Comparison of ENCODE assay signal across 21 cellular contexts in the genomic region with DNA sequence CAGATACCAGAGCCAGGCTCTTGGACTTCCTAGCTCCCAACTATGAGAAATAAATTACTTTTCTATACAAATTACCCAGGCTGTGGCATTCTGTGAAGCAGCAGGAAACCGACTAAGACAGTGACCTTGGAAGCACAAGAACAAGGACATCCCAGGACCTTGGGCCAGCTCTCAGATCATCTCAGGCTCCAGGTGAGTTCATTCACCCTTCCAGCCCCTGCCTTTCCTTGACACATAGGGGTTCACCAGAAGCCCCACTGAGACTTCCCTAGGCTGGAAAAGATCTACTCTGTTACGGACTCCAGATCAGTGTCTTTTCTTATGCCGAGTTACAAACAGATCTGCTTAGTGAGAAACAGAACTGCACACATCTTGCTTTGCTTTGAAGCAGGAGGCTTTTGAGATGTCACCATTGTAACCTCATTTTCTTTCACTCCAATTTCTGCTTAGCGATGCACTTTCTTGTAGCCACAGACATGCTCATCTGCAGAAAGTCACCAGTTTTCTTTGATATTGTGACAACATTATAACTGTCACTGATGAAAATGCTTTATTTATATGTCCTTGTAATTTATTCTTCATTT. TPM values are rescaled to one million over a fixed set of nuclear protein-coding genes. Genes with fewer than 3 reads are reported as not detected.
A peak's percentile ranks its signal among the peaks of the same experiment; 100 is the strongest.
DNase-seq lines count a peak whose midpoint lies in the region; ATAC-seq and TF ChIP-seq lines count a peak whose summit lies in the region.
"Had no signal": no experiment of that assay in that cellular context is flagged by ENCODE, and none has a peak within 500 bp of the region (broad histone marks: within the 10 kb centered on the region; RNA-seq: fewer than 3 reads in every experiment).

No MANE protein-coding gene starts in this region.

- no peak overlapping the region for H3K4ac ChIP-seq in IMR-90 (ENCODE audit: low read depth, low read length)

- H3K79me1 ChIP-seq in IMR-90 (ENCODE audit: low read depth in 1 of 2, low read length in 2 of 2), result no peaks in the 10 kb centered on the region

- peak; percentile 61 for ATAC-seq in activated CD4-positive, alpha-beta T cell treated with anti-CD3 and anti-CD28 coated beads for 36 hours
- ATAC-seq in IMR-90 (ENCODE audit: low read depth) (no peak), GM19455 (IDR thresholded peaks at IDR 0.05; ENCODE audit: unreplicated experiment) (no peak)
- ATAC-seq in naive thymus-derived CD8-positive, alpha-beta T cell, result peak in 1 of 2 donors; percentile 57
- ATAC-seq: heart left ventricle had no signal

- 0 out of 2 replicates have a peak, but pooled peaks cover 2% of the 10 kb centered on the region for H3K9me3 ChIP-seq in IMR-90 (ENCODE audit: control insufficient read depth, insufficient read depth, low read length)
- H3K9me3 ChIP-seq: heart left ventricle, prostate gland, tibial nerve had no signal

- no peak overlapping the region for H3K56ac ChIP-seq in IMR-90 (ENCODE audit: extremely low read depth, insufficient read depth, low read length)

- no peaks in the 10 kb centered on the region for H3K27me3 Mint-ChIP-seq in activated CD4-positive, alpha-beta T cell treated with anti-CD3 and anti-CD28 coated beads for 36 hours
- no peaks in the 10 kb centered on the region for H3K27me3 Mint-ChIP-seq in activated CD4-positive, alpha-beta memory T cell treated with anti-CD3 and anti-CD28 coated beads, Interleukin-2, amount 10 ng/mL, durations not matched to agents 7 days and 5 days
- H3K27me3 Mint-ChIP-seq in naive thymus-derived CD8-positive, alpha-beta T cell, result no peaks in the 10 kb centered on the region
- H3K27me3 Mint-ChIP-seq in nephron progenitor cell (ENCODE audit: low read depth, poor library complexity), result no peaks in the 10 kb centered on the region

- in situ Hi-C loops in IMR-90 (cut with MboI; ENCODE audit: low sequenced_read_pairs), result no loop called here

- no peaks in the 10 kb centered on the region for H3K27me3 ChIP-seq in IMR-90 (ENCODE audit: control insufficient read depth, insufficient read depth, low read length)
- H3K27me3 ChIP-seq: heart left ventricle had no signal

- peaks cover 4% of the 10 kb centered on the region for H3K36me3 Mint-ChIP-seq in activated CD4-positive, alpha-beta T cell treated with anti-CD3 and anti-CD28 coated beads for 36 hours (ENCODE audit: low read depth)
- H3K36me3 Mint-ChIP-seq in activated CD4-positive, alpha-beta memory T cell treated with anti-CD3 and anti-CD28 coated beads, Interleukin-2, amount 10 ng/mL, durations not matched to agents 7 days and 5 days (ENCODE audit: low read depth), result peaks cover 25% of the 10 kb centered on the region
- peaks cover 0 to 4% (median 2%) of the 10 kb centered on the region in 3 donors for H3K36me3 Mint-ChIP-seq in naive thymus-derived CD8-positive, alpha-beta T cell
- peaks cover 17% of the 10 kb centered on the region for H3K36me3 Mint-ChIP-seq in nephron progenitor cell (ENCODE audit: low read depth)

- H4K20me1 ChIP-seq in IMR-90 (ENCODE audit: insufficient read depth, low read length), result no peaks in the 10 kb centered on the region

- TF ChIP-seq CTCF in IMR-90 (conservative IDR thresholded peaks at IDR 0.05; ENCODE audit: low read depth, low read length) (no peak), nephron progenitor cell (IDR thresholded peaks at IDR 0.05) (no peak), foreskin fibroblast (IDR thresholded peaks at IDR 0.05; ENCODE audit: low read depth, low read length) (no peak)

- no peak overlapping the region for H3K4me2 ChIP-seq in IMR-90 (ENCODE audit: low read depth, low read length)

- intact Hi-C loops in activated CD4-positive, alpha-beta T cell treated with anti-CD3 and anti-CD28 coated beads for 36 hours (cut with DNase I, micrococcal nuclease), result no loop called here
- intact Hi-C loops in IMR-90 (cut with micrococcal nuclease), result no loop called here

- TF ChIP-seq RAD21 in IMR-90 (IDR thresholded peaks at IDR 0.05; ENCODE audit: low read length), result no peak

- H2BK20ac ChIP-seq in IMR-90 (ENCODE audit: low read depth, low read length), result no peak overlapping the region

- H2AK5ac ChIP-seq in IMR-90 (ENCODE audit: low read depth, low read length), result no peak overlapping the region

- no peak overlapping the region for H2AFZ ChIP-seq in IMR-90 (replicated peaks; ENCODE audit: low read length, poor library complexity)

- WGBS in IMR-90 (ENCODE audit: extremely low coverage in 2 of 2, insufficient read length in 1 of 2), 2 experiments, result 13% methylated on average over 1 of the region's 4 CpGs; no CpG with 5 or more reads in 1 of the 2 experiments

- H2BK5ac ChIP-seq in IMR-90 (ENCODE audit: low read depth, low read length, poor library complexity, severe bottlenecking), result no peak overlapping the region

- no peaks in the 10 kb centered on the region for H3K9me3 Mint-ChIP-seq in activated CD4-positive, alpha-beta T cell treated with anti-CD3 and anti-CD28 coated beads for 36 hours (ENCODE audit: low read depth)
- H3K9me3 Mint-ChIP-seq in activated CD4-positive, alpha-beta memory T cell treated with anti-CD3 and anti-CD28 coated beads, Interleukin-2, amount 10 ng/mL, durations not matched to agents 7 days and 5 days, result peaks cover 4% of the 10 kb centered on the region
- H3K9me3 Mint-ChIP-seq in naive thymus-derived CD8-positive, alpha-beta T cell, result peaks cover 0 to 3% (median 0%) of the 10 kb centered on the region in 9 donors
- H3K9me3 Mint-ChIP-seq in nephron progenitor cell, result peaks cover 23% of the 10 kb centered on the region

- H2BK120ac ChIP-seq in IMR-90 (ENCODE audit: low read depth, low read length), result no peak overlapping the region

- no peaks in the 10 kb centered on the region for H3K36me3 ChIP-seq in IMR-90 (ENCODE audit: control insufficient read depth, insufficient read depth, low read length)
- H3K36me3 ChIP-seq: heart left ventricle, prostate gland, tibial nerve had no signal

- peaks cover 35% of the 10 kb centered on the region for H3K4me1 Mint-ChIP-seq in activated CD4-positive, alpha-beta T cell treated with anti-CD3 and anti-CD28 coated beads for 36 hours
- peaks cover 33% of the 10 kb centered on the region for H3K4me1 Mint-ChIP-seq in activated CD4-positive, alpha-beta memory T cell treated with anti-CD3 and anti-CD28 coated beads, Interleukin-2, amount 10 ng/mL, durations not matched to agents 7 days and 5 days
- H3K4me1 Mint-ChIP-seq in naive thymus-derived CD8-positive, alpha-beta T cell, result peaks cover 29 to 77% (median 43%) of the 10 kb centered on the region in 4 donors
- H3K4me1 Mint-ChIP-seq in nephron progenitor cell, result peaks cover 43% of the 10 kb centered on the region

- TF ChIP-seq POLR2A in IMR-90 (IDR thresholded peaks at IDR 0.05; ENCODE audit: low read depth, low read length), result no peak

- no peak overlapping the region for H4K91ac ChIP-seq in IMR-90 (ENCODE audit: insufficient read depth, low read depth, low read length)

- CTCF ChIA-PET in activated CD4-positive, alpha-beta T cell treated with anti-CD3 and anti-CD28 coated beads for 36 hours (lab: Charles Lee), result interaction anchor here (0.6 to 1.9 kb wide), 4 partner anchors 14 to 23 kb away, joined by 3 to 6 read pairs (median 4); no protein-coding TSS in a partner anchor
- CTCF ChIA-PET in IMR-90 (lab: Yijun Ruan, JAX), result no interaction called here
- CTCF ChIA-PET in activated CD4-positive, alpha-beta memory T cell treated with anti-CD3 and anti-CD28 coated beads, Interleukin-2, amount 10 ng/mL, durations not matched to agents 7 days and 5 days (lab: Charles Lee), result interaction anchor here (0.7 to 2.3 kb wide), 4 partner anchors 18 to 32 kb away, joined by 3 to 9 read pairs (median 4); no protein-coding TSS in a partner anchor

- no peak overlapping the region for H4K8ac ChIP-seq in IMR-90 (ENCODE audit: low read depth in 2 of 2, low read length in 2 of 2)

- H3K9me1 ChIP-seq in IMR-90 (ENCODE audit: insufficient read depth, low read length), result no peaks in the 10 kb centered on the region

- BruUV-seq in IMR-90 (replicated peaks; lab: Mats Ljungman, UMichigan), result no TSS peak

- DNase-seq in activated CD4-positive, alpha-beta T cell treated with anti-CD3 and anti-CD28 coated beads for 36 hours, result no peak
- DNase-seq in activated CD4-positive, alpha-beta T cell treated with anti-CD3 and anti-CD28 coated beads, Interleukin-2, amount 50 U/mL, for 4 hours, result no peak
- DNase-seq in IMR-90 (no peak), nephron progenitor cell (no peak), foreskin fibroblast (no peak)
- no peak for DNase-seq in activated CD4-positive, alpha-beta memory T cell treated with anti-CD3 and anti-CD28 coated beads, Interleukin-2, amount 10 ng/mL, durations not matched to agents 7 days and 5 days
- DNase-seq in naive thymus-derived CD8-positive, alpha-beta T cell, result no peak
- DNase-seq: activated CD4-positive, CD25-positive, alpha-beta regulatory T cell; amygdala; C1 segment of cervical spinal cord; caudate nucleus; DMS79; effector memory CD4-positive, alpha-beta T cell; heart left ventricle; NCI-H187; small intestine had no signal

- H3K27ac Mint-ChIP-seq in activated CD4-positive, alpha-beta T cell treated with anti-CD3 and anti-CD28 coated beads for 36 hours, result peak overlapping the region; percentile 49
- H3K27ac Mint-ChIP-seq in activated CD4-positive, alpha-beta memory T cell treated with anti-CD3 and anti-CD28 coated beads, Interleukin-2, amount 10 ng/mL, durations not matched to agents 7 days and 5 days, result peak overlapping the region; percentile 85
- peak overlapping the region in 9 of 10 donors; percentile 9 to 80 (median 66) for H3K27ac Mint-ChIP-seq in naive thymus-derived CD8-positive, alpha-beta T cell
- no peak overlapping the region for H3K27ac Mint-ChIP-seq in nephron progenitor cell

- no peak overlapping the region for H2BK15ac ChIP-seq in IMR-90 (ENCODE audit: low read depth, low read length)

- no peak overlapping the region for H3K4me3 ChIP-seq in IMR-90 (ENCODE audit: insufficient read depth, low read depth, low read length)
- no peak overlapping the region for H3K4me3 ChIP-seq in foreskin fibroblast (ENCODE audit: low read depth in 1 of 2, low read length in 2 of 2)
- H3K4me3 ChIP-seq: heart left ventricle, lung, prostate gland, tibial nerve had no signal

- H3K4me3 Mint-ChIP-seq in activated CD4-positive, alpha-beta T cell treated with anti-CD3 and anti-CD28 coated beads for 36 hours, result no peak overlapping the region
- H3K4me3 Mint-ChIP-seq in activated CD4-positive, alpha-beta memory T cell treated with anti-CD3 and anti-CD28 coated beads, Interleukin-2, amount 10 ng/mL, durations not matched to agents 7 days and 5 days, result peak overlapping the region; percentile 6
- H3K4me3 Mint-ChIP-seq in naive thymus-derived CD8-positive, alpha-beta T cell, result peak overlapping the region in 5 of 10 donors; percentile 8 to 66 (median 38)
- H3K4me3 Mint-ChIP-seq in nephron progenitor cell, result no peak overlapping the region

- no peak overlapping the region for H3K9ac ChIP-seq in IMR-90 (ENCODE audit: low read depth, low read length)

- no peak overlapping the region for H3K14ac ChIP-seq in IMR-90 (replicated peaks; ENCODE audit: low read depth, low read length)

- H3K27ac ChIP-seq in IMR-90 (ENCODE audit: insufficient read depth, low read length), result no peak overlapping the region
- H3K27ac ChIP-seq: 22Rv1, prostate gland, tibial nerve had no signal

- no peak overlapping the region for H4K5ac ChIP-seq in IMR-90 (ENCODE audit: low read depth, low read length)

- no peak overlapping the region for H3K18ac ChIP-seq in IMR-90 (ENCODE audit: low read depth, low read length)

- POLR2A ChIA-PET in activated CD4-positive, alpha-beta T cell treated with anti-CD3 and anti-CD28 coated beads for 36 hours (lab: Charles Lee), result no interaction called here
- POLR2A ChIA-PET in IMR-90 (lab: Charles Lee; ENCODE audit: unreplicated experiment), result no interaction called here
- POLR2A ChIA-PET in activated CD4-positive, alpha-beta memory T cell treated with anti-CD3 and anti-CD28 coated beads, Interleukin-2, amount 10 ng/mL, durations not matched to agents 7 days and 5 days (lab: Charles Lee), result interaction anchor here (1.0 to 3.1 kb wide), 6 partner anchors 9 to 27 kb away, joined by 4 to 43 read pairs (median 6); no protein-coding TSS in a partner anchor
- POLR2A ChIA-PET in naive thymus-derived CD8-positive, alpha-beta T cell (lab: Charles Lee), result interaction anchor here (0.9 to 3.3 kb wide), 4 partner anchors 9 to 24 kb away, joined by 3 to 15 read pairs (median 4); no protein-coding TSS in a partner anchor

- H2AK9ac ChIP-seq in IMR-90 (replicated peaks; ENCODE audit: low read depth, low read length, poor library complexity), result no peak overlapping the region

- no peaks in the 10 kb centered on the region for H3K4me1 ChIP-seq in IMR-90 (ENCODE audit: control insufficient read depth, insufficient read depth, low read length)
- H3K4me1 ChIP-seq: prostate gland had no signal

- dilution Hi-C loops in IMR-90 (cut with HindIII; ENCODE audit: low sequenced_read_pairs, unreplicated experiment), result no loop called here

- H3K23ac ChIP-seq in IMR-90 (ENCODE audit: low read depth, low read length), result no peak overlapping the region

RNA-seq across cellular contexts. Expression of a gene that starts 8.2 kb away (rescaled TPM):
- total RNA-seq in activated CD4-positive, alpha-beta T cell treated with anti-CD3 and anti-CD28 coated beads for 36 hours, result under 1 TPM in 1 of 2 experiments, not detected in 1; 0.12 TPM
- not detected in 2 replicates for total RNA-seq in IMR-90 (2012; rRNA removed)
- polyA plus RNA-seq in IMR-90 (2012; rRNA removed), result not detected in 2 replicates
- not detected in 2 replicates for polyA plus RNA-seq in IMR-90 (2012; cell fraction: cytosol; rRNA removed)
- not detected in 2 replicates for polyA plus RNA-seq in IMR-90 (2012; cell fraction: nucleus; rRNA removed; ENCODE audit: low replicate concordance)
- total RNA-seq in activated CD4-positive, alpha-beta memory T cell treated with anti-CD3 and anti-CD28 coated beads, Interleukin-2, amount 10 ng/mL, durations not matched to agents 7 days and 5 days, result under 1 TPM; 0.75 to 0.88 TPM
- total RNA-seq in naive thymus-derived CD8-positive, alpha-beta T cell, result 1 to 10 TPM; 1.4 to 2.1 TPM
- under 1 TPM in 2 of 3 donors, not detected in 1; 0.03 to 0.08 TPM for polyA plus RNA-seq in naive thymus-derived CD8-positive, alpha-beta T cell

Comparison
In these comparisons a context has a peak if more than half of its experiments do, and no peak if none do; other contexts are left out.
1. POLR2A ChIA-PET loops: an anchor here in activated CD4-positive, alpha-beta memory T cell treated with anti-CD3 and anti-CD28 coated beads, Interleukin-2, amount 10 ng/mL, durations not matched to agents 7 days and 5 days (1.0 to 3.1 kb wide) and naive thymus-derived CD8-positive, alpha-beta T cell (0.9 to 3.3 kb wide); none called in activated CD4-positive, alpha-beta T cell treated with anti-CD3 and anti-CD28 coated beads for 36 hours and IMR-90.